Comparison of ENCODE assay signal across 2 cellular contexts in genomic region chr12:23484238-23484637, GRCh38.
A peak's percentile ranks its signal among the peaks of the same experiment; 100 is the strongest.
TF ChIP-seq lines count a peak whose summit lies in the region.

No MANE protein-coding gene starts in this region.

TF ChIP-seq in liver, 16 proteins besides CTCF, POLR2A, EP300 and RAD21 (continued from another document):
- TF ChIP-seq, protein P1, sequence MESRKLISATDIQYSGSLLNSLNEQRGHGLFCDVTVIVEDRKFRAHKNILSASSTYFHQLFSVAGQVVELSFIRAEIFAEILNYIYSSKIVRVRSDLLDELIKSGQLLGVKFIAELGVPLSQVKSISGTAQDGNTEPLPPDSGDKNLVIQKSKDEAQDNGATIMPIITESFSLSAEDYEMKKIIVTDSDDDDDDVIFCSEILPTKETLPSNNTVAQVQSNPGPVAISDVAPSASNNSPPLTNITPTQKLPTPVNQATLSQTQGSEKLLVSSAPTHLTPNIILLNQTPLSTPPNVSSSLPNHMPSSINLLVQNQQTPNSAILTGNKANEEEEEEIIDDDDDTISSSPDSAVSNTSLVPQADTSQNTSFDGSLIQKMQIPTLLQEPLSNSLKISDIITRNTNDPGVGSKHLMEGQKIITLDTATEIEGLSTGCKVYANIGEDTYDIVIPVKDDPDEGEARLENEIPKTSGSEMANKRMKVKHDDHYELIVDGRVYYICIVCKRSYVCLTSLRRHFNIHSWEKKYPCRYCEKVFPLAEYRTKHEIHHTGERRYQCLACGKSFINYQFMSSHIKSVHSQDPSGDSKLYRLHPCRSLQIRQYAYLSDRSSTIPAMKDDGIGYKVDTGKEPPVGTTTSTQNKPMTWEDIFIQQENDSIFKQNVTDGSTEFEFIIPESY (IDR thresholded peaks at IDR 0.05) = no peak
- no peak for TF ChIP-seq YY1 (IDR thresholded peaks at IDR 0.05)
- no peak for TF ChIP-seq GABPA (IDR thresholded peaks at IDR 0.05 in 1 of 2, conservative IDR thresholded peaks at IDR 0.05 in 1 of 2)
- TF ChIP-seq, protein P2, sequence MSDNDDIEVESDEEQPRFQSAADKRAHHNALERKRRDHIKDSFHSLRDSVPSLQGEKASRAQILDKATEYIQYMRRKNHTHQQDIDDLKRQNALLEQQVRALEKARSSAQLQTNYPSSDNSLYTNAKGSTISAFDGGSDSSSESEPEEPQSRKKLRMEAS (IDR thresholded peaks at IDR 0.05) = no peak
- peak; percentile 38 to 42 for TF ChIP-seq RXRA (IDR thresholded peaks at IDR 0.05)
- no peak for TF ChIP-seq TAF1 (conservative IDR thresholded peaks at IDR 0.05)
- TF ChIP-seq JUND (IDR thresholded peaks at IDR 0.05) = peak in 1 of 2 donors; percentile 39
- TF ChIP-seq FOXA2 (IDR thresholded peaks at IDR 0.05) = no peak
- TF ChIP-seq, protein P3, sequence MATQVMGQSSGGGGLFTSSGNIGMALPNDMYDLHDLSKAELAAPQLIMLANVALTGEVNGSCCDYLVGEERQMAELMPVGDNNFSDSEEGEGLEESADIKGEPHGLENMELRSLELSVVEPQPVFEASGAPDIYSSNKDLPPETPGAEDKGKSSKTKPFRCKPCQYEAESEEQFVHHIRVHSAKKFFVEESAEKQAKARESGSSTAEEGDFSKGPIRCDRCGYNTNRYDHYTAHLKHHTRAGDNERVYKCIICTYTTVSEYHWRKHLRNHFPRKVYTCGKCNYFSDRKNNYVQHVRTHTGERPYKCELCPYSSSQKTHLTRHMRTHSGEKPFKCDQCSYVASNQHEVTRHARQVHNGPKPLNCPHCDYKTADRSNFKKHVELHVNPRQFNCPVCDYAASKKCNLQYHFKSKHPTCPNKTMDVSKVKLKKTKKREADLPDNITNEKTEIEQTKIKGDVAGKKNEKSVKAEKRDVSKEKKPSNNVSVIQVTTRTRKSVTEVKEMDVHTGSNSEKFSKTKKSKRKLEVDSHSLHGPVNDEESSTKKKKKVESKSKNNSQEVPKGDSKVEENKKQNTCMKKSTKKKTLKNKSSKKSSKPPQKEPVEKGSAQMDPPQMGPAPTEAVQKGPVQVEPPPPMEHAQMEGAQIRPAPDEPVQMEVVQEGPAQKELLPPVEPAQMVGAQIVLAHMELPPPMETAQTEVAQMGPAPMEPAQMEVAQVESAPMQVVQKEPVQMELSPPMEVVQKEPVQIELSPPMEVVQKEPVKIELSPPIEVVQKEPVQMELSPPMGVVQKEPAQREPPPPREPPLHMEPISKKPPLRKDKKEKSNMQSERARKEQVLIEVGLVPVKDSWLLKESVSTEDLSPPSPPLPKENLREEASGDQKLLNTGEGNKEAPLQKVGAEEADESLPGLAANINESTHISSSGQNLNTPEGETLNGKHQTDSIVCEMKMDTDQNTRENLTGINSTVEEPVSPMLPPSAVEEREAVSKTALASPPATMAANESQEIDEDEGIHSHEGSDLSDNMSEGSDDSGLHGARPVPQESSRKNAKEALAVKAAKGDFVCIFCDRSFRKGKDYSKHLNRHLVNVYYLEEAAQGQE (IDR thresholded peaks at IDR 0.05) = no peak
- no peak for TF ChIP-seq SP1 (IDR thresholded peaks at IDR 0.05)
- peak; percentile 52 to 63 for TF ChIP-seq HNF4A (conservative IDR thresholded peaks at IDR 0.05)
- TF ChIP-seq NR2F2 (IDR thresholded peaks at IDR 0.05) = no peak
- TF ChIP-seq EGR1 (IDR thresholded peaks at IDR 0.05; ENCODE audit: low read depth in 2 of 2) = no peak

TF ChIP-seq in HepG2, 621 proteins besides CTCF, POLR2A, EP300 and RAD21 (continued from another document):
- TF ChIP-seq ZBTB20 (CRISPR knock-in tag; IDR thresholded peaks at IDR 0.05; ENCODE audit: borderline replicate concordance, low read depth) (no peak), THAP11 (CRISPR knock-in tag; IDR thresholded peaks at IDR 0.05) (no peak), TMF1 (CRISPR knock-in tag; IDR thresholded peaks at IDR 0.05; ENCODE audit: low read depth) (no peak), DPF2 (CRISPR knock-in tag; IDR thresholded peaks at IDR 0.05; ENCODE audit: borderline replicate concordance, low read depth) (no peak), AGO2 (optimal IDR thresholded peaks at IDR 0.05; ENCODE audit: low read depth, low read length) (no peak)
- TF ChIP-seq, protein P4, sequence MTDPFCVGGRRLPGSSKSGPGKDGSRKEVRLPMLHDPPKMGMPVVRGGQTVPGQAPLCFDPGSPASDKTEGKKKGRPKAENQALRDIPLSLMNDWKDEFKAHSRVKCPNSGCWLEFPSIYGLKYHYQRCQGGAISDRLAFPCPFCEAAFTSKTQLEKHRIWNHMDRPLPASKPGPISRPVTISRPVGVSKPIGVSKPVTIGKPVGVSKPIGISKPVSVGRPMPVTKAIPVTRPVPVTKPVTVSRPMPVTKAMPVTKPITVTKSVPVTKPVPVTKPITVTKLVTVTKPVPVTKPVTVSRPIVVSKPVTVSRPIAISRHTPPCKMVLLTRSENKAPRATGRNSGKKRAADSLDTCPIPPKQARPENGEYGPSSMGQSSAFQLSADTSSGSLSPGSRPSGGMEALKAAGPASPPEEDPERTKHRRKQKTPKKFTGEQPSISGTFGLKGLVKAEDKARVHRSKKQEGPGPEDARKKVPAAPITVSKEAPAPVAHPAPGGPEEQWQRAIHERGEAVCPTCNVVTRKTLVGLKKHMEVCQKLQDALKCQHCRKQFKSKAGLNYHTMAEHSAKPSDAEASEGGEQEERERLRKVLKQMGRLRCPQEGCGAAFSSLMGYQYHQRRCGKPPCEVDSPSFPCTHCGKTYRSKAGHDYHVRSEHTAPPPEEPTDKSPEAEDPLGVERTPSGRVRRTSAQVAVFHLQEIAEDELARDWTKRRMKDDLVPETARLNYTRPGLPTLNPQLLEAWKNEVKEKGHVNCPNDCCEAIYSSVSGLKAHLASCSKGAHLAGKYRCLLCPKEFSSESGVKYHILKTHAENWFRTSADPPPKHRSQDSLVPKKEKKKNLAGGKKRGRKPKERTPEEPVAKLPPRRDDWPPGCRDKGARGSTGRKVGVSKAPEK (CRISPR knock-in tag; IDR thresholded peaks at IDR 0.05; ENCODE audit: borderline replicate concordance) = no peak
- TF ChIP-seq, protein P5, sequence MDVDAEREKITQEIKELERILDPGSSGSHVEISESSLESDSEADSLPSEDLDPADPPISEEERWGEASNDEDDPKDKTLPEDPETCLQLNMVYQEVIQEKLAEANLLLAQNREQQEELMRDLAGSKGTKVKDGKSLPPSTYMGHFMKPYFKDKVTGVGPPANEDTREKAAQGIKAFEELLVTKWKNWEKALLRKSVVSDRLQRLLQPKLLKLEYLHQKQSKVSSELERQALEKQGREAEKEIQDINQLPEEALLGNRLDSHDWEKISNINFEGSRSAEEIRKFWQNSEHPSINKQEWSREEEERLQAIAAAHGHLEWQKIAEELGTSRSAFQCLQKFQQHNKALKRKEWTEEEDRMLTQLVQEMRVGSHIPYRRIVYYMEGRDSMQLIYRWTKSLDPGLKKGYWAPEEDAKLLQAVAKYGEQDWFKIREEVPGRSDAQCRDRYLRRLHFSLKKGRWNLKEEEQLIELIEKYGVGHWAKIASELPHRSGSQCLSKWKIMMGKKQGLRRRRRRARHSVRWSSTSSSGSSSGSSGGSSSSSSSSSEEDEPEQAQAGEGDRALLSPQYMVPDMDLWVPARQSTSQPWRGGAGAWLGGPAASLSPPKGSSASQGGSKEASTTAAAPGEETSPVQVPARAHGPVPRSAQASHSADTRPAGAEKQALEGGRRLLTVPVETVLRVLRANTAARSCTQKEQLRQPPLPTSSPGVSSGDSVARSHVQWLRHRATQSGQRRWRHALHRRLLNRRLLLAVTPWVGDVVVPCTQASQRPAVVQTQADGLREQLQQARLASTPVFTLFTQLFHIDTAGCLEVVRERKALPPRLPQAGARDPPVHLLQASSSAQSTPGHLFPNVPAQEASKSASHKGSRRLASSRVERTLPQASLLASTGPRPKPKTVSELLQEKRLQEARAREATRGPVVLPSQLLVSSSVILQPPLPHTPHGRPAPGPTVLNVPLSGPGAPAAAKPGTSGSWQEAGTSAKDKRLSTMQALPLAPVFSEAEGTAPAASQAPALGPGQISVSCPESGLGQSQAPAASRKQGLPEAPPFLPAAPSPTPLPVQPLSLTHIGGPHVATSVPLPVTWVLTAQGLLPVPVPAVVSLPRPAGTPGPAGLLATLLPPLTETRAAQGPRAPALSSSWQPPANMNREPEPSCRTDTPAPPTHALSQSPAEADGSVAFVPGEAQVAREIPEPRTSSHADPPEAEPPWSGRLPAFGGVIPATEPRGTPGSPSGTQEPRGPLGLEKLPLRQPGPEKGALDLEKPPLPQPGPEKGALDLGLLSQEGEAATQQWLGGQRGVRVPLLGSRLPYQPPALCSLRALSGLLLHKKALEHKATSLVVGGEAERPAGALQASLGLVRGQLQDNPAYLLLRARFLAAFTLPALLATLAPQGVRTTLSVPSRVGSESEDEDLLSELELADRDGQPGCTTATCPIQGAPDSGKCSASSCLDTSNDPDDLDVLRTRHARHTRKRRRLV (CRISPR knock-in tag; IDR thresholded peaks at IDR 0.05) = no peak
